In the genomic region with DNA sequence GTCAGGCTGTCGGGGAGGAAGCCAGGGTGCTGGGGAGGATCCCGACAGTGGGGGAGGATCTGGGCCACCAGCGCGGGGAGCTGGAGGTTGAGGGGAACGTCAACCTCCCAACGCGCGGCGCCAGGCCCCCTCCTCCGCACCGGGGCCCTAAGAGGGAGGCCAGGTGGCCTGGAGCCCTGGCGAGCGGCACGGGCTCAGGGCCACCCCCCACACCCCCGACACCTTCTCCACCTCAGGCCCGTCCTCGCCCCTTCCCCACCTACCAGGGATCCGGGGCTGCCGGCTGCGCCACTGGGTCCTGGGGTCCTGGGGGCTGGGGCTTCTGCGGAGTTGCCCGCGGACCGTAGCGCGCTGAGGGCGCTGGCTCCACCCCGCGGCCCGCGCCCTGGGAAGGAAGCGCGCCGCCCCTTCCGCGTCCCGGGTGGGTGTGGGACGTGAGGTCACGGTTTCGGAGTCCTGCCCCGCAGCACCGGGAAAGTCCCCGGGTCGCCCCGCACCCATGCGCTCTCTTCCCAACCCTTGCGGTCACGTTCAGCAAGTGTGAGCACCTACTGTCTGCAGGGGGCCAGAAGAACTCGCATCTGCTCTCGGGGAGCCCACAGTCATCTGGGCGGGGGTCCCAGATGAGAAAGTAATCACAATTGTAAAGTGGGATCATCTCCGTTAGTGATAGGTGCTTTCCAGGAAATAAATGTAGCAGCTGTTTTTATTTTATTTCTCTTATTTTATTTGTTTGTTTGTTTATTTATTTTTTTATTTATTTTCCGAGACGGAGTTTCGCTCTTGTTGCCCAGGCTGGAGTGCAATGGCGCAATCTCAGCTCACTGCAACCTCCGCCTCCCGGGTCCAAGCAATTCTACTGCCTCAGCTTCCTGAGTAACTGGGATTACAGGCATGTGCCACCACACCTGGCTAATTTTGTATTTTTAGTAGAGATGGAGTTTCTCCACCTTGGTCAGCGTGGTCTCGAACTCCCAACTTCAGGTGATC, we compare ENCODE assay signal across 1 cellular context.
TF ChIP-seq lines count a peak whose summit lies in the region.

A gene (minus strand): TSS at position 362 of the 990 bp plus-strand sequence. CDS start 13,335 bp downstream, outside the sequence.

TF ChIP-seq in GM12878, 131 proteins besides CTCF, POLR2A, EP300 and RAD21 (continued from another document and continues in another):
- TF ChIP-seq, protein P1, sequence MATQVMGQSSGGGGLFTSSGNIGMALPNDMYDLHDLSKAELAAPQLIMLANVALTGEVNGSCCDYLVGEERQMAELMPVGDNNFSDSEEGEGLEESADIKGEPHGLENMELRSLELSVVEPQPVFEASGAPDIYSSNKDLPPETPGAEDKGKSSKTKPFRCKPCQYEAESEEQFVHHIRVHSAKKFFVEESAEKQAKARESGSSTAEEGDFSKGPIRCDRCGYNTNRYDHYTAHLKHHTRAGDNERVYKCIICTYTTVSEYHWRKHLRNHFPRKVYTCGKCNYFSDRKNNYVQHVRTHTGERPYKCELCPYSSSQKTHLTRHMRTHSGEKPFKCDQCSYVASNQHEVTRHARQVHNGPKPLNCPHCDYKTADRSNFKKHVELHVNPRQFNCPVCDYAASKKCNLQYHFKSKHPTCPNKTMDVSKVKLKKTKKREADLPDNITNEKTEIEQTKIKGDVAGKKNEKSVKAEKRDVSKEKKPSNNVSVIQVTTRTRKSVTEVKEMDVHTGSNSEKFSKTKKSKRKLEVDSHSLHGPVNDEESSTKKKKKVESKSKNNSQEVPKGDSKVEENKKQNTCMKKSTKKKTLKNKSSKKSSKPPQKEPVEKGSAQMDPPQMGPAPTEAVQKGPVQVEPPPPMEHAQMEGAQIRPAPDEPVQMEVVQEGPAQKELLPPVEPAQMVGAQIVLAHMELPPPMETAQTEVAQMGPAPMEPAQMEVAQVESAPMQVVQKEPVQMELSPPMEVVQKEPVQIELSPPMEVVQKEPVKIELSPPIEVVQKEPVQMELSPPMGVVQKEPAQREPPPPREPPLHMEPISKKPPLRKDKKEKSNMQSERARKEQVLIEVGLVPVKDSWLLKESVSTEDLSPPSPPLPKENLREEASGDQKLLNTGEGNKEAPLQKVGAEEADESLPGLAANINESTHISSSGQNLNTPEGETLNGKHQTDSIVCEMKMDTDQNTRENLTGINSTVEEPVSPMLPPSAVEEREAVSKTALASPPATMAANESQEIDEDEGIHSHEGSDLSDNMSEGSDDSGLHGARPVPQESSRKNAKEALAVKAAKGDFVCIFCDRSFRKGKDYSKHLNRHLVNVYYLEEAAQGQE (IDR thresholded peaks at IDR 0.05; ENCODE audit: low read depth, low read length) = no peak
- TF ChIP-seq BHLHE40 (IDR thresholded peaks at IDR 0.05; ENCODE audit: borderline replicate concordance in 1 of 2, low read depth in 2 of 2, low read length in 1 of 2) (peak; percentile 89 to 93), ZNF24 (IDR thresholded peaks at IDR 0.05) (no peak), DPF2 (IDR thresholded peaks at IDR 0.05) (peak; percentile 95), MYB (IDR thresholded peaks at IDR 0.05; ENCODE audit: borderline replicate concordance, low read depth, low read length) (no peak), BACH1 (IDR thresholded peaks at IDR 0.05; ENCODE audit: borderline replicate concordance) (peak; percentile 98), ETV6 (conservative IDR thresholded peaks at IDR 0.05 in 1 of 2, IDR thresholded peaks at IDR 0.05 in 1 of 2; ENCODE audit: borderline replicate concordance in 1 of 2, low read depth in 1 of 2) (peak in 1 of 2 experiments; percentile 84; a peak in 2 of 4 replicates), CBFB (IDR thresholded peaks at IDR 0.05; ENCODE audit: low read depth) (peak; percentile 72), ESRRA (IDR thresholded peaks at IDR 0.05; ENCODE audit: low read length) (no peak), LARP7 (IDR thresholded peaks at IDR 0.05) (peak; percentile 88), CEBPB (IDR thresholded peaks at IDR 0.05; ENCODE audit: borderline replicate concordance in 1 of 2, low read depth in 2 of 2, low read length in 2 of 2) (no peak), NRF1 (conservative IDR thresholded peaks at IDR 0.05; ENCODE audit: low read depth, low read length) (no peak), IKZF1 (conservative IDR thresholded peaks at IDR 0.05) (peak; percentile 97), BMI1 (IDR thresholded peaks at IDR 0.05; ENCODE audit: borderline replicate concordance) (no peak), MEF2A (IDR thresholded peaks at IDR 0.05; ENCODE audit: insufficient read depth, low read depth, low read length) (no peak), STAT1 (conservative IDR thresholded peaks at IDR 0.05) (no peak), RAD51 (IDR thresholded peaks at IDR 0.05) (no peak; the same call in 1 of the 2 replicates), NFIC (IDR thresholded peaks at IDR 0.05; ENCODE audit: low read depth, low read length) (no peak), KDM1A (IDR thresholded peaks at IDR 0.05; ENCODE audit: borderline replicate concordance) (no peak), HDAC6 (IDR thresholded peaks at IDR 0.05; ENCODE audit: unreplicated experiment) (peak; percentile 31), ATF7 (IDR thresholded peaks at IDR 0.05; ENCODE audit: low read depth) (peak; percentile 61), EGR1 (IDR thresholded peaks at IDR 0.05; ENCODE audit: borderline replicate concordance in 1 of 2, low read depth in 2 of 2, low read length in 2 of 2) (peak in 1 of 2 experiments; percentile 24; a peak in 1 of 3 replicates), IKZF2 (IDR thresholded peaks at IDR 0.05) (peak; percentile 91 to 92), PAX8 (IDR thresholded peaks at IDR 0.05) (no peak), SMC3 (IDR thresholded peaks at IDR 0.05; ENCODE audit: borderline replicate concordance, low read length) (no peak), RELA (IDR thresholded peaks at IDR 0.05; ENCODE audit: borderline replicate concordance, partially characterized antibody) (peak; percentile 96), TAF1 (IDR thresholded peaks at IDR 0.05; ENCODE audit: borderline replicate concordance, low read depth, low read length) (0 out of 2 replicates have a peak, but pooled peaks have one; percentile 44)
- TF ChIP-seq, protein P2, sequence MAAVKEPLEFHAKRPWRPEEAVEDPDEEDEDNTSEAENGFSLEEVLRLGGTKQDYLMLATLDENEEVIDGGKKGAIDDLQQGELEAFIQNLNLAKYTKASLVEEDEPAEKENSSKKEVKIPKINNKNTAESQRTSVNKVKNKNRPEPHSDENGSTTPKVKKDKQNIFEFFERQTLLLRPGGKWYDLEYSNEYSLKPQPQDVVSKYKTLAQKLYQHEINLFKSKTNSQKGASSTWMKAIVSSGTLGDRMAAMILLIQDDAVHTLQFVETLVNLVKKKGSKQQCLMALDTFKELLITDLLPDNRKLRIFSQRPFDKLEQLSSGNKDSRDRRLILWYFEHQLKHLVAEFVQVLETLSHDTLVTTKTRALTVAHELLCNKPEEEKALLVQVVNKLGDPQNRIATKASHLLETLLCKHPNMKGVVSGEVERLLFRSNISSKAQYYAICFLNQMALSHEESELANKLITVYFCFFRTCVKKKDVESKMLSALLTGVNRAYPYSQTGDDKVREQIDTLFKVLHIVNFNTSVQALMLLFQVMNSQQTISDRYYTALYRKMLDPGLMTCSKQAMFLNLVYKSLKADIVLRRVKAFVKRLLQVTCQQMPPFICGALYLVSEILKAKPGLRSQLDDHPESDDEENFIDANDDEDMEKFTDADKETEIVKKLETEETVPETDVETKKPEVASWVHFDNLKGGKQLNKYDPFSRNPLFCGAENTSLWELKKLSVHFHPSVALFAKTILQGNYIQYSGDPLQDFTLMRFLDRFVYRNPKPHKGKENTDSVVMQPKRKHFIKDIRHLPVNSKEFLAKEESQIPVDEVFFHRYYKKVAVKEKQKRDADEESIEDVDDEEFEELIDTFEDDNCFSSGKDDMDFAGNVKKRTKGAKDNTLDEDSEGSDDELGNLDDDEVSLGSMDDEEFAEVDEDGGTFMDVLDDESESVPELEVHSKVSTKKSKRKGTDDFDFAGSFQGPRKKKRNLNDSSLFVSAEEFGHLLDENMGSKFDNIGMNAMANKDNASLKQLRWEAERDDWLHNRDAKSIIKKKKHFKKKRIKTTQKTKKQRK (IDR thresholded peaks at IDR 0.05; ENCODE audit: low read depth, low read length) = no peak
- TF ChIP-seq, protein P3, sequence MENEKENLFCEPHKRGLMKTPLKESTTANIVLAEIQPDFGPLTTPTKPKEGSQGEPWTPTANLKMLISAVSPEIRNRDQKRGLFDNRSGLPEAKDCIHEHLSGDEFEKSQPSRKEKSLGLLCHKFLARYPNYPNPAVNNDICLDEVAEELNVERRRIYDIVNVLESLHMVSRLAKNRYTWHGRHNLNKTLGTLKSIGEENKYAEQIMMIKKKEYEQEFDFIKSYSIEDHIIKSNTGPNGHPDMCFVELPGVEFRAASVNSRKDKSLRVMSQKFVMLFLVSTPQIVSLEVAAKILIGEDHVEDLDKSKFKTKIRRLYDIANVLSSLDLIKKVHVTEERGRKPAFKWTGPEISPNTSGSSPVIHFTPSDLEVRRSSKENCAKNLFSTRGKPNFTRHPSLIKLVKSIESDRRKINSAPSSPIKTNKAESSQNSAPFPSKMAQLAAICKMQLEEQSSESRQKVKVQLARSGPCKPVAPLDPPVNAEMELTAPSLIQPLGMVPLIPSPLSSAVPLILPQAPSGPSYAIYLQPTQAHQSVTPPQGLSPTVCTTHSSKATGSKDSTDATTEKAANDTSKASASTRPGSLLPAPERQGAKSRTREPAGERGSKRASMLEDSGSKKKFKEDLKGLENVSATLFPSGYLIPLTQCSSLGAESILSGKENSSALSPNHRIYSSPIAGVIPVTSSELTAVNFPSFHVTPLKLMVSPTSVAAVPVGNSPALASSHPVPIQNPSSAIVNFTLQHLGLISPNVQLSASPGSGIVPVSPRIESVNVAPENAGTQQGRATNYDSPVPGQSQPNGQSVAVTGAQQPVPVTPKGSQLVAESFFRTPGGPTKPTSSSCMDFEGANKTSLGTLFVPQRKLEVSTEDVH (IDR thresholded peaks at IDR 0.05; ENCODE audit: low read depth, partially characterized antibody) = no peak
- TF ChIP-seq, protein P4, sequence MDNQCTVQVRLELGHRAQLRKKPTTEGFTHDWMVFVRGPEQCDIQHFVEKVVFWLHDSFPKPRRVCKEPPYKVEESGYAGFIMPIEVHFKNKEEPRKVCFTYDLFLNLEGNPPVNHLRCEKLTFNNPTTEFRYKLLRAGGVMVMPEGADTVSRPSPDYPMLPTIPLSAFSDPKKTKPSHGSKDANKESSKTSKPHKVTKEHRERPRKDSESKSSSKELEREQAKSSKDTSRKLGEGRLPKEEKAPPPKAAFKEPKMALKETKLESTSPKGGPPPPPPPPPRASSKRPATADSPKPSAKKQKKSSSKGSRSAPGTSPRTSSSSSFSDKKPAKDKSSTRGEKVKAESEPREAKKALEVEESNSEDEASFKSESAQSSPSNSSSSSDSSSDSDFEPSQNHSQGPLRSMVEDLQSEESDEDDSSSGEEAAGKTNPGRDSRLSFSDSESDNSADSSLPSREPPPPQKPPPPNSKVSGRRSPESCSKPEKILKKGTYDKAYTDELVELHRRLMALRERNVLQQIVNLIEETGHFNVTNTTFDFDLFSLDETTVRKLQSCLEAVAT (IDR thresholded peaks at IDR 0.05) = no peak
- TF ChIP-seq, protein P5, sequence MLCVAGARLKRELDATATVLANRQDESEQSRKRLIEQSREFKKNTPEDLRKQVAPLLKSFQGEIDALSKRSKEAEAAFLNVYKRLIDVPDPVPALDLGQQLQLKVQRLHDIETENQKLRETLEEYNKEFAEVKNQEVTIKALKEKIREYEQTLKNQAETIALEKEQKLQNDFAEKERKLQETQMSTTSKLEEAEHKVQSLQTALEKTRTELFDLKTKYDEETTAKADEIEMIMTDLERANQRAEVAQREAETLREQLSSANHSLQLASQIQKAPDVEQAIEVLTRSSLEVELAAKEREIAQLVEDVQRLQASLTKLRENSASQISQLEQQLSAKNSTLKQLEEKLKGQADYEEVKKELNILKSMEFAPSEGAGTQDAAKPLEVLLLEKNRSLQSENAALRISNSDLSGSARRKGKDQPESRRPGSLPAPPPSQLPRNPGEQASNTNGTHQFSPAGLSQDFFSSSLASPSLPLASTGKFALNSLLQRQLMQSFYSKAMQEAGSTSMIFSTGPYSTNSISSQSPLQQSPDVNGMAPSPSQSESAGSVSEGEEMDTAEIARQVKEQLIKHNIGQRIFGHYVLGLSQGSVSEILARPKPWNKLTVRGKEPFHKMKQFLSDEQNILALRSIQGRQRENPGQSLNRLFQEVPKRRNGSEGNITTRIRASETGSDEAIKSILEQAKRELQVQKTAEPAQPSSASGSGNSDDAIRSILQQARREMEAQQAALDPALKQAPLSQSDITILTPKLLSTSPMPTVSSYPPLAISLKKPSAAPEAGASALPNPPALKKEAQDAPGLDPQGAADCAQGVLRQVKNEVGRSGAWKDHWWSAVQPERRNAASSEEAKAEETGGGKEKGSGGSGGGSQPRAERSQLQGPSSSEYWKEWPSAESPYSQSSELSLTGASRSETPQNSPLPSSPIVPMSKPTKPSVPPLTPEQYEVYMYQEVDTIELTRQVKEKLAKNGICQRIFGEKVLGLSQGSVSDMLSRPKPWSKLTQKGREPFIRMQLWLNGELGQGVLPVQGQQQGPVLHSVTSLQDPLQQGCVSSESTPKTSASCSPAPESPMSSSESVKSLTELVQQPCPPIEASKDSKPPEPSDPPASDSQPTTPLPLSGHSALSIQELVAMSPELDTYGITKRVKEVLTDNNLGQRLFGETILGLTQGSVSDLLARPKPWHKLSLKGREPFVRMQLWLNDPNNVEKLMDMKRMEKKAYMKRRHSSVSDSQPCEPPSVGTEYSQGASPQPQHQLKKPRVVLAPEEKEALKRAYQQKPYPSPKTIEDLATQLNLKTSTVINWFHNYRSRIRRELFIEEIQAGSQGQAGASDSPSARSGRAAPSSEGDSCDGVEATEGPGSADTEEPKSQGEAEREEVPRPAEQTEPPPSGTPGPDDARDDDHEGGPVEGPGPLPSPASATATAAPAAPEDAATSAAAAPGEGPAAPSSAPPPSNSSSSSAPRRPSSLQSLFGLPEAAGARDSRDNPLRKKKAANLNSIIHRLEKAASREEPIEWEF (IDR thresholded peaks at IDR 0.05; ENCODE audit: insufficient replicate concordance, low read depth, low read length) = no peak
- TF ChIP-seq, protein P6, sequence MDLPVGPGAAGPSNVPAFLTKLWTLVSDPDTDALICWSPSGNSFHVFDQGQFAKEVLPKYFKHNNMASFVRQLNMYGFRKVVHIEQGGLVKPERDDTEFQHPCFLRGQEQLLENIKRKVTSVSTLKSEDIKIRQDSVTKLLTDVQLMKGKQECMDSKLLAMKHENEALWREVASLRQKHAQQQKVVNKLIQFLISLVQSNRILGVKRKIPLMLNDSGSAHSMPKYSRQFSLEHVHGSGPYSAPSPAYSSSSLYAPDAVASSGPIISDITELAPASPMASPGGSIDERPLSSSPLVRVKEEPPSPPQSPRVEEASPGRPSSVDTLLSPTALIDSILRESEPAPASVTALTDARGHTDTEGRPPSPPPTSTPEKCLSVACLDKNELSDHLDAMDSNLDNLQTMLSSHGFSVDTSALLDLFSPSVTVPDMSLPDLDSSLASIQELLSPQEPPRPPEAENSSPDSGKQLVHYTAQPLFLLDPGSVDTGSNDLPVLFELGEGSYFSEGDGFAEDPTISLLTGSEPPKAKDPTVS (IDR thresholded peaks at IDR 0.05; ENCODE audit: low read depth, low read length) = no peak
